10 cellular contexts compared by ENCODE assay signal in the genomic region with DNA sequence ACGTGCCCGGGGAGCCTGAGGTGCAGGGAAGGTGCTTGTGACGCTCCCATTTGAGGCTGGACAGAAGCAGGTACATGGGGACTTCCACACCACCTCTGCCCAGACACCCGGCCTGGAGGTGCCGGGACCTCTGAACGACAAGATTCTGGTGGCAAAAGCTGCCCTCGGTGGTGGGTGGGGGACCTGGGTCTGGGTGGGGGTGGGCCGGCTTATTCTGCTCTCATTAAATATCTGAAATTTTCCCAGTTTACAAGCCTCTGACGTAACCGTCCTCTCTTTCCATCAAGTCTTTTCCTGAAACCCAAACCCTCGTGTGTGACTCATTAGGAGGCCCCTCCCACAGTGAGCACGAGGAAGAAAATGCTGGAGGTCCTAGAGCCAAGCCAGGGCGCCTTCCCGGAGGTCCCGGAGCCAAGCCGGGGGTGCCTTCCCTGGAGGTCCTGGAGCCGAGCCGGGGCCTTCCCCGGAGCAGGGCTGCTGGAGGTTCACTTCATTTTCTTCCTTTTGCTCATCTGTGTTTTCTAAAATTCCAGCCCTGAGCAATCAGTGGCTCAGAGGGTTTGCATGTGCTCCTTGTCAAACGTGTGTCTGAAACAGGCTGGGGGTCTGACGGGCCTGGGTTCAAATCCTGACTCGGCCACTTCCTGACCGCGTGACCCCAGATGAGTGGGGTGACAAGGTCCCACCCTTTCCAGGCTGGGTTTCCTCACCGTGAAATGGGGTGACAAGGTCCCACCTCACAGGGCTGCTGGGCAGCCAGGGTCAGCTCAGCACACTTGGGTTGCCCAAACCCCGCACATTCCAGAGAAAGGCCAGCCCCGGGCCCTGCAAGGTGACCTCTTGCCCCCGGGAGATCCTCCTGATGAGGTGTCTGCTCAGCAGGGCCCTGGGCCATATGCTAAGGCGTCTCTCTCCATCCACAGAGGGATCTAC. TPM values are rescaled to one million over a fixed set of nuclear protein-coding genes. Genes with fewer than 3 reads are reported as not detected.
DNase-seq lines count a peak whose midpoint lies in the region; ATAC-seq and TF ChIP-seq lines count a peak whose summit lies in the region.
"Had no signal": no experiment of that assay in that cellular context is flagged by ENCODE, and none has a peak within 500 bp of the region (broad histone marks: within the 10 kb centered on the region; RNA-seq: fewer than 3 reads in every experiment).

No MANE protein-coding gene starts in this region.

- POLR2A ChIA-PET in PC-3 (lab: Charles Lee; ENCODE audit: unreplicated experiment): no interaction called here

- TF ChIP-seq POLR2A in ovary (IDR thresholded peaks at IDR 0.05): no peak

- no peaks in the 10 kb centered on the region for H3K9me2 ChIP-seq in PC-3 (replicated peaks; ENCODE audit: low read length)

- ATAC-seq in PC-3: peak; percentile 70
- no peak for ATAC-seq in HG02759 (IDR thresholded peaks at IDR 0.05; ENCODE audit: unreplicated experiment)

- H3K27me3 ChIP-seq in BLaER1 treated with 17β-estradiol and CSF1 and Interleukin-3, amounts not matched to agents 10 nM and 100 nM: no peaks in the 10 kb centered on the region
- H3K27me3 ChIP-seq in PC-3 (ENCODE audit: low read length): no peaks in the 10 kb centered on the region
- H3K27me3 ChIP-seq in ovary: no peaks in the 10 kb centered on the region

- H3K9me3 ChIP-seq in BLaER1 treated with 17β-estradiol and CSF1 and Interleukin-3, amounts not matched to agents 10 nM and 100 nM (replicated peaks in 1 of 11): no peaks in the 10 kb centered on the region
- H3K9me3 ChIP-seq in PC-3 (ENCODE audit: low read length) (no peaks in the 10 kb centered on the region), ovary (no peaks in the 10 kb centered on the region)

- H3K4me3 ChIP-seq in BLaER1 treated with 17β-estradiol and CSF1 and Interleukin-3, amounts not matched to agents 10 nM and 100 nM: no peak overlapping the region
- H3K4me3 ChIP-seq in PC-3 (ENCODE audit: low read length) (no peak overlapping the region), ovary (no peak overlapping the region)

- H3K79me2 ChIP-seq in PC-3 (ENCODE audit: low read length): no peaks in the 10 kb centered on the region
- H3K79me2 ChIP-seq: parathyroid adenoma had no signal

- intact Hi-C loops in PC-3 (cut with micrococcal nuclease) (no loop called here), ovary (cut with DNase I) (loop anchor here in 2 of 4 donors (5.0 kb wide), 2 partner anchors 38 to 48 kb away; partner anchors contain the start of gene KISS1R (in 1 of the 2))

- H3K9ac ChIP-seq in BLaER1 treated with 17β-estradiol and CSF1 and Interleukin-3, amounts not matched to agents 10 nM and 100 nM: peak overlapping the region in 4 of 11 experiments; percentile 9 to 46 (median 28); a peak in 6 of 22 replicates
- peak overlapping the region; percentile 65 for H3K9ac ChIP-seq in PC-3 (ENCODE audit: low read length)
- H3K9ac ChIP-seq: parathyroid adenoma had no signal

- no peak overlapping the region for H2AFZ ChIP-seq in PC-3 (ENCODE audit: low read length)
- H2AFZ ChIP-seq: parathyroid adenoma had no signal

- BruUV-seq in PC-3 (replicated peaks; lab: Mats Ljungman, UMichigan): no TSS peak

- TF ChIP-seq EP300 in ovary (IDR thresholded peaks at IDR 0.05): no peak

- CTCF ChIA-PET in PC-3 (lab: Charles Lee): no interaction called here

- peaks cover 0 to 52% (median 18%) of the 10 kb centered on the region in 11 experiments; a peak in 15 of 22 replicates for H4K20me1 ChIP-seq in BLaER1 treated with 17β-estradiol and CSF1 and Interleukin-3, amounts not matched to agents 10 nM and 100 nM
- no peaks in the 10 kb centered on the region for H4K20me1 ChIP-seq in PC-3 (ENCODE audit: low read length)

- peak; percentile 84 for DNase-seq in PC-3
- peak; percentile 96 for DNase-seq in fibroblast of gingiva (ENCODE audit: low read depth)
- DNase-seq in ovary: peak; percentile 86 to 92 (median 87)
- no peak for DNase-seq in NCI-H524 (lab: John Stamatoyannopoulos, UW)
- no peak for DNase-seq in NCI-H510A treated with DMSO at 0.1 percent for 48 hours (lab: John Stamatoyannopoulos, UW)
- no peak for DNase-seq in activated effector memory CD4-positive, alpha-beta T cell treated with Interleukin-2 at 50 U/mL for 16 hours
- DNase-seq: Karpas-422 had no signal

- H3K27ac ChIP-seq in BLaER1 treated with 17β-estradiol and CSF1 and Interleukin-3, amounts not matched to agents 10 nM and 100 nM: peak overlapping the region in 4 of 11 experiments; percentile 10 to 44 (median 30); a peak in 6 of 22 replicates
- peak overlapping the region; percentile 89 for H3K27ac ChIP-seq in PC-3 (ENCODE audit: low read length)
- peak overlapping the region; percentile 90 to 92 for H3K27ac ChIP-seq in ovary
- H3K27ac ChIP-seq: parathyroid adenoma had no signal

- H3K36me3 ChIP-seq in BLaER1 treated with 17β-estradiol and CSF1 and Interleukin-3, amounts not matched to agents 10 nM and 100 nM: peaks cover 36 to 60% (median 46%) of the 10 kb centered on the region in 11 experiments
- H3K36me3 ChIP-seq in PC-3 (ENCODE audit: low read depth, low read length): no peaks in the 10 kb centered on the region
- no peaks in the 10 kb centered on the region for H3K36me3 ChIP-seq in ovary

- H3K4me2 ChIP-seq in BLaER1 treated with 17β-estradiol and CSF1 and Interleukin-3, amounts not matched to agents 10 nM and 100 nM: peak overlapping the region in 7 of 11 experiments; percentile 32 to 78 (median 67); a peak in 12 of 22 replicates
- H3K4me2 ChIP-seq in PC-3 (ENCODE audit: low read length): peak overlapping the region; percentile 39; the same call in 1 of the 2 replicates

- no peaks in the 10 kb centered on the region for H3F3A ChIP-seq in PC-3 (ENCODE audit: low read length, unreplicated experiment)

- peaks cover 20 to 50% (median 46%) of the 10 kb centered on the region in 10 experiments for H3K4me1 ChIP-seq in BLaER1 treated with 17β-estradiol and CSF1 and Interleukin-3, amounts not matched to agents 10 nM and 100 nM
- peaks cover 12% of the 10 kb centered on the region for H3K4me1 ChIP-seq in PC-3 (ENCODE audit: insufficient read depth, low read length)
- peaks cover 17% of the 10 kb centered on the region for H3K4me1 ChIP-seq in ovary (ENCODE audit: insufficient read depth)
- H3K4me1 ChIP-seq: parathyroid adenoma had no signal

- TF ChIP-seq CTCF in PC-3 (conservative IDR thresholded peaks at IDR 0.05; ENCODE audit: low read depth, low read length) (no peak), ovary (IDR thresholded peaks at IDR 0.05) (no peak)

- 31 to 36% (median 33%) methylated on average over 28 to 29 of the region's 29 CpGs for WGBS in ovary, 3 donors

RNA-seq across cellular contexts. Expression of gene CFD, which starts 10.0 kb away (rescaled TPM):
- 22.4 and 38.0 TPM in 2 replicates for total RNA-seq in PC-3 (2014; rRNA removed)
- 100 to 1,000 TPM in 2 of 7 donors, 10 to 100 TPM in 3, 1 to 10 TPM in 2; 3.8 to 287 (median 25.3) TPM for total RNA-seq in ovary
- polyA plus RNA-seq in ovary: 100 to 1,000 TPM in 1 of 2 donors, 10 to 100 TPM in 1; 39.2 to 335 TPM

RNA-seq across cellular contexts. Expression of gene ELANE, which starts 17.4 kb away (rescaled TPM):
- not detected in 2 replicates for total RNA-seq in PC-3 (2014; rRNA removed)
- under 1 TPM in 3 of 7 donors, not detected in 4; 0.27 to 0.72 (median 0.34) TPM for total RNA-seq in ovary
- polyA plus RNA-seq in ovary: under 1 TPM in 1 of 2 donors, not detected in 1; 0.59 TPM

RNA-seq across cellular contexts. Expression of gene MED16, which starts 23.5 kb away (rescaled TPM):
- total RNA-seq in PC-3 (2014; rRNA removed) (25.9 and 41.6 TPM in 2 replicates), ovary (10 to 100 TPM; 33.1 to 75.4 (median 59.3) TPM)
- polyA plus RNA-seq in ovary: 10 to 100 TPM in 1 of 2 donors, under 1 TPM in 1; 0.62 to 42.9 TPM

RNA-seq across cellular contexts. Expression of gene RNU6-9, which starts 23.8 kb away (rescaled TPM):
- not detected in 2 replicates for total RNA-seq in PC-3 (2014; rRNA removed)
- total RNA-seq in ovary: not detected
- not detected for polyA plus RNA-seq in ovary

RNA-seq across cellular contexts. Expression of gene PRTN3, which starts 28.7 kb away (rescaled TPM):
- total RNA-seq in PC-3 (2014; rRNA removed) (0.29 and 0.40 TPM in 2 replicates), ovary (under 1 TPM in 1 of 7 donors, not detected in 6; 0.41 TPM)
- not detected for polyA plus RNA-seq in ovary

Comparison
In these comparisons a context has a peak if more than half of its experiments do, and no peak if none do; other contexts are left out.
1. DNase-seq: peak in PC-3 (single experiment), fibroblast of gingiva (single experiment) and ovary (5 of 5); none in NCI-H524 (0 of 2), NCI-H510A treated with DMSO at 0.1 percent for 48 hours (single experiment) and activated effector memory CD4-positive, alpha-beta T cell treated with Interleukin-2 at 50 U/mL for 16 hours (single experiment).